Comparison of ENCODE assay signal across 1 cellular context in genomic region chr6:39166189-39166917, GRCh38.
A peak's percentile ranks its signal among the peaks of the same experiment; 100 is the strongest.
TF ChIP-seq lines count a peak whose summit lies in the region.

No MANE protein-coding gene starts in this region.

TF ChIP-seq in H1, 55 proteins besides CTCF, POLR2A, EP300 and RAD21 (continued from another document):
- TF ChIP-seq USF2 (IDR thresholded peaks at IDR 0.05; ENCODE audit: low read length), result no peak
- no peak for TF ChIP-seq SP1 (IDR thresholded peaks at IDR 0.05; ENCODE audit: low read depth, low read length)
- no peak for TF ChIP-seq RNF2 (IDR thresholded peaks at IDR 0.05; ENCODE audit: borderline replicate concordance, low read depth, low read length, missing control alignments, poor library complexity, severe bottlenecking)
- TF ChIP-seq ATF3 (IDR thresholded peaks at IDR 0.05; ENCODE audit: insufficient read depth, low read depth, low read length), result no peak
- peak; percentile 99 for TF ChIP-seq MAX (IDR thresholded peaks at IDR 0.05)
- TF ChIP-seq PHF8 (conservative IDR thresholded peaks at IDR 0.05; ENCODE audit: low read depth, low read length), result no peak
- TF ChIP-seq POU5F1 (IDR thresholded peaks at IDR 0.05; ENCODE audit: low read depth, low read length), result no peak
- TF ChIP-seq CTBP2 (IDR thresholded peaks at IDR 0.05; ENCODE audit: borderline replicate concordance, insufficient read depth, insufficient read length, low read length), result peak; percentile 43
- no peak for TF ChIP-seq SIRT6 (IDR thresholded peaks at IDR 0.05; ENCODE audit: low read length)
- no peak for TF ChIP-seq CBX5 (IDR thresholded peaks at IDR 0.05; ENCODE audit: low read depth, low read length)
- no peak for TF ChIP-seq CHD7 (IDR thresholded peaks at IDR 0.05; ENCODE audit: insufficient replicate concordance, low read length)
- no peak for TF ChIP-seq SP4 (IDR thresholded peaks at IDR 0.05; ENCODE audit: low read length)
- TF ChIP-seq EGR1 (IDR thresholded peaks at IDR 0.05; ENCODE audit: borderline replicate concordance, low read depth, low read length), result no peak
- no peak for TF ChIP-seq FOSL1 (IDR thresholded peaks at IDR 0.05; ENCODE audit: insufficient read depth, low read depth, low read length)
- 0 out of 2 replicates have a peak, but pooled peaks have one; percentile 28 for TF ChIP-seq TBP (IDR thresholded peaks at IDR 0.05; ENCODE audit: low read depth, low read length)
- no peak; the same call in 1 of the 2 replicates for TF ChIP-seq CHD2 (IDR thresholded peaks at IDR 0.05; ENCODE audit: low read length)
- no peak for TF ChIP-seq ATF2 (IDR thresholded peaks at IDR 0.05; ENCODE audit: low read length)
- TF ChIP-seq HDAC2 (IDR thresholded peaks at IDR 0.05; ENCODE audit: borderline replicate concordance in 1 of 2, low read depth in 2 of 2, low read length in 2 of 2), result no peak
- TF ChIP-seq HDAC6 (IDR thresholded peaks at IDR 0.05; ENCODE audit: low read depth, low read length), result no peak
- TF ChIP-seq ASH2L (IDR thresholded peaks at IDR 0.05; ENCODE audit: low read length), result no peak
- TF ChIP-seq SIN3A (conservative IDR thresholded peaks at IDR 0.05 in 1 of 2, IDR thresholded peaks at IDR 0.05 in 1 of 2; ENCODE audit: low read depth in 1 of 2, low read length in 2 of 2), result peak in 1 of 2 experiments; percentile 63; a peak in 1 of 4 replicates
- no peak for TF ChIP-seq SP2 (IDR thresholded peaks at IDR 0.05; ENCODE audit: low read length)
- TF ChIP-seq E2F6 (IDR thresholded peaks at IDR 0.05), result peak; percentile 99
- TF ChIP-seq EZH2 (IDR thresholded peaks at IDR 0.05; ENCODE audit: low read depth, low read length, severe bottlenecking), result no peak
- no peak for TF ChIP-seq JUN (IDR thresholded peaks at IDR 0.05; ENCODE audit: low read depth, low read length)
- TF ChIP-seq TCF12 (IDR thresholded peaks at IDR 0.05; ENCODE audit: low read depth, low read length), result no peak
- no peak for TF ChIP-seq MAFK (IDR thresholded peaks at IDR 0.05; ENCODE audit: low read depth, low read length)
- TF ChIP-seq TEAD4 (IDR thresholded peaks at IDR 0.05; ENCODE audit: low read depth, low read length), result no peak
- TF ChIP-seq TAF1 (IDR thresholded peaks at IDR 0.05; ENCODE audit: low read depth, low read length), result no peak
- no peak for TF ChIP-seq KDM5A (IDR thresholded peaks at IDR 0.05; ENCODE audit: low read length)
- no peak for TF ChIP-seq ZNF274 (IDR thresholded peaks at IDR 0.05; ENCODE audit: borderline replicate concordance, extremely low read depth, low read length)
- TF ChIP-seq BACH1 (IDR thresholded peaks at IDR 0.05; ENCODE audit: low read length), result no peak
- TF ChIP-seq NANOG (IDR thresholded peaks at IDR 0.05; ENCODE audit: insufficient read depth, low read depth, low read length, poor library complexity, severe bottlenecking), result no peak
- TF ChIP-seq NRF1 (IDR thresholded peaks at IDR 0.05; ENCODE audit: low read depth, low read length), result no peak
- TF ChIP-seq RBBP5 (IDR thresholded peaks at IDR 0.05; ENCODE audit: borderline replicate concordance, low read depth, low read length), result no peak
